In the genomic region with DNA sequence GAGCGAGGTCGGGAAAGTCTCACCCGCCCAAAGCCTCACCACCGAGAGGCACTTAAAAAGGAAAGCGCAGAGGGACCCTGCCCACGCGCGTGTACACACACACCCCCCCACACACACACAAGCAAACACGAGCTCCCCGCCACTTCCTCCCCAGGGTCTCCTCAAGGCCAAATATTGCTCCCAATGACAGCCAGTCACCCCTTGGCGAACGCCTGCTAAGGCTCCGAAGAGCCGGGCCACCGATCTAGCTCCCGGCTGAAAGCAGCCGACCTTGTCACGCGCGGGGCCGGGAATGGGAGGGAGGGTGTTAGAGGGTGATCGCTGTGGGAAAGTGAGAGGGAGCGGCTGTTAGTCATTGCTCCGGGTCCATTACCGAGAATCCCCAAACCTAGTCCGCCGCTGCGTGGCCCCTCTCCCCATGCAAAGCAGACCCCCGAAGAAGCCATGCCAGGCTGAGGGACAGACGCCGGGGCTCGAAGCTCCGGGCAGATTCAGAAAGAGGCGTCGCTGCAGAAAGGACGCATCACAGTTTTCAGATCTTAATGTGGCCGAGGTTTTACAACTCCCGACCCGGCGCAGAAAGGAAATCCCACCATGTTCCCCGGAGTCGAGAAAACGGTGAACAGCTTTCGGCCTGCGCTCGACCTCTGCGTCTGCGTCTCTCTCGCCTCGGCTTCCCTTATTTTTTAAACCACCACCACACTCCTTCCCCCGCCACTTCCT, we compare ENCODE assay signal across 8 cellular contexts. TPM values are rescaled to one million over a fixed set of nuclear protein-coding genes. Genes with fewer than 3 reads are reported as not detected.
DNase-seq lines count a peak whose midpoint lies in the region; ATAC-seq, FAIRE-seq and TF ChIP-seq lines count a peak whose summit lies in the region.

No MANE protein-coding gene starts in this region.

- DNase-seq in AG08396 (ENCODE audit: low spot score) (peak; percentile 70), H7 (peak; percentile 73), foreskin fibroblast (peak; percentile 59 to 84), omental fat pad (ENCODE audit: low spot score) (no peak), NCI-H510A (lab: John Stamatoyannopoulos, UW) (no peak), D721Med (ENCODE audit: insufficient read length, low spot score) (no peak)
- DNase-seq in effector CD4-positive, alpha-beta T cell: no peak

- H3K27me3 ChIP-seq in H7 (ENCODE audit: control insufficient read depth, insufficient read depth, low read length): peaks cover 50% of the 10 kb centered on the region

- no peaks in the 10 kb centered on the region; the same call in 1 of the 2 replicates for H3K36me3 ChIP-seq in H7 (replicated peaks; ENCODE audit: control insufficient read depth, insufficient read depth, low read length)

- FAIRE-seq in D721Med (lab: Jason Lieb, UNC): no peak

- ATAC-seq in omental fat pad (ENCODE audit: low FRiP score): peak; percentile 25

- TF ChIP-seq CTCF in WI38 (IDR thresholded peaks at IDR 0.05; ENCODE audit: low read depth, low read length): no peak
- no peak for TF ChIP-seq CTCF in foreskin fibroblast (IDR thresholded peaks at IDR 0.05; ENCODE audit: low read depth, low read length)
- no peak for TF ChIP-seq CTCF in omental fat pad (IDR thresholded peaks at IDR 0.05)
- TF ChIP-seq CTCF in D721Med (IDR thresholded peaks at IDR 0.05; ENCODE audit: insufficient read depth, missing control alignments): no peak

- H3K4me3 ChIP-seq in H7 (ENCODE audit: insufficient read depth, low read depth, low read length) (peak overlapping the region; percentile 72), WI38 (ENCODE audit: low read depth, low read length) (peak overlapping the region; percentile 80), foreskin fibroblast (ENCODE audit: low read depth in 1 of 2, low read length in 2 of 2) (peak overlapping the region; percentile 71 to 84)

RNA-seq across cellular contexts. Expression of a gene that starts 2.6 kb away (rescaled TPM):
- total RNA-seq in H7 (2014; rRNA removed; shearing (Covaris generic)): 20.4 and 22.9 TPM in 2 replicates
- 10 to 100 TPM; 13.7 to 33.4 (median 20.0) TPM for total RNA-seq in omental fat pad

Comparison
In these comparisons a context has a peak if more than half of its experiments do, and no peak if none do; other contexts are left out.
1. DNase-seq: peak in AG08396 (single experiment), H7 (single experiment) and foreskin fibroblast (2 of 2); none in omental fat pad (single experiment), NCI-H510A (single experiment), D721Med (single experiment) and effector CD4-positive, alpha-beta T cell (single experiment).
2. Peak in every context shown above with its lines, with median percentiles within 50 percentile points of each other: H3K4me3 ChIP-seq.